22 cellular contexts compared by ENCODE assay signal in the genomic region with DNA sequence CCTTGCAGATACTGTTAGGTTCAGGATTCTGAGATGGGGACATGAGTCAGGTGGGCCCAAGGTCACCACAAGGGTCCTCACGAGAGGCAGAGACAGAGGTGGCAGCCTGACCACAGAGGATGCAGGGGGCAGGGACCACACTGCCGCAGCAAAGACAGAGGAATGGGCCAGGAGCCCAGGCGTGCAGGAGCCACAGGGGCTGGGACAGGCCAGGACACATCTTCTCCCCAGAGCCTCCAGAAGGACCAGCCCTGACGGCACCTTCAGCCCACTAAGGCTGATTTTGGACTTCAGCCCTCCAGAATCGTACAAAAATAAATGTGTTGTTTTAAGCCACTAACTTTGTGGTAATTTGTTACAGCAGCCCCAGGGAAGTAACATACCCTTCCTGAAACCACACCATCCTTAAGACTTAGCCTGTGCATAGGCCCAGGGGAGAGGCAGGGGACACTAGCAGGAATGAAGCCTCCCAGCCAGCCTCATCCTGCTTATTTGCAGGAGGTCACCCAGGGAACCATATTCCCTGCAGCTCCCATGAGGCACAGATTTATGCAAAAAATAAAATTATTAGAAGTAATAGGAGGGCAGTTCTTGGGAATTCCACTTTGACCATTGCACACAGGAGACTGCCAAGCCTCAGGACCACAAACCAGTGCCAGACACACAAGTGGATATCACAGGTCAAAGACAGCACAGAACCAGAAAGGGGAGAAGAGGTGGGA.
"Had no signal": no experiment of that assay in that cellular context is flagged by ENCODE, and none has a peak within 500 bp of the region (broad histone marks: within the 10 kb centered on the region; RNA-seq: fewer than 3 reads in every experiment).

No MANE protein-coding gene starts in this region.

- H3K4me3 ChIP-seq: gastrocnemius medialis, lower lobe of right lung, prostate gland, right atrium auricular region, skin epidermis, spleen, thoracic aorta, tibial nerve, upper lobe of right lung, uterus had no signal

- H3K4me1 Mint-ChIP-seq: naive thymus-derived CD8-positive, alpha-beta T cell; stimulated activated naive B cell treated with anti-CD40 and anti-IgM and Interleukin-4, amounts not matched to agents 10 μg/mL and 1 μg/mL and 100 μg/mL, for 72 hours had no signal

- ATAC-seq: esophagus mucosa; gastrocnemius medialis; left ventricle myocardium superior; lower lobe of right lung; naive thymus-derived CD8-positive, alpha-beta T cell; stimulated activated naive B cell treated with anti-CD40 and anti-IgM and Interleukin-4, amounts not matched to agents 10 μg/mL and 1 μg/mL and 100 μg/mL, for 72 hours; upper lobe of right lung had no signal

- H3K27me3 Mint-ChIP-seq: naive thymus-derived CD8-positive, alpha-beta T cell; stimulated activated naive CD8-positive, alpha-beta T cell treated with anti-CD3 and anti-CD28 coated beads, Interleukin-15, Interleukin-2, amounts not matched to agents 100 ng/mL and 50 ng/mL, for 24 hours had no signal

- H3K36me3 Mint-ChIP-seq: naive thymus-derived CD8-positive, alpha-beta T cell had no signal

- H3K9me3 Mint-ChIP-seq: stimulated activated naive B cell treated with anti-CD40 and anti-IgM and Interleukin-4, amounts not matched to agents 10 μg/mL and 1 μg/mL and 100 μg/mL, for 72 hours; stimulated activated naive CD8-positive, alpha-beta T cell treated with anti-CD3 and anti-CD28 coated beads, Interleukin-15, Interleukin-2, amounts not matched to agents 100 ng/mL and 50 ng/mL, for 24 hours had no signal

- DNase-seq: cortex of kidney; effector CD4-positive, alpha-beta T cell; foreskin fibroblast; gastrocnemius medialis; head of caudate nucleus; left ventricle myocardium superior; lower lobe of right lung; naive thymus-derived CD8-positive, alpha-beta T cell; spleen; stimulated activated CD4-positive, alpha-beta T cell treated with anti-CD3 and anti-CD28 coated beads, Interleukin-4, amount 100 ng/mL, for 4 hours; stimulated activated naive B cell treated with anti-CD40 and anti-IgM and Interleukin-4, amounts not matched to agents 10 μg/mL and 1 μg/mL and 100 μg/mL, for 72 hours; upper lobe of right lung; uterus had no signal

- H3K4me3 Mint-ChIP-seq: naive thymus-derived CD8-positive, alpha-beta T cell; stimulated activated naive B cell treated with anti-CD40 and anti-IgM and Interleukin-4, amounts not matched to agents 10 μg/mL and 1 μg/mL and 100 μg/mL, for 72 hours; stimulated activated naive CD8-positive, alpha-beta T cell treated with anti-CD3 and anti-CD28 coated beads, Interleukin-15, Interleukin-2, amounts not matched to agents 100 ng/mL and 50 ng/mL, for 24 hours had no signal

- H3K4me1 ChIP-seq: gastrocnemius medialis, lower lobe of right lung, prostate gland, right atrium auricular region, tibial nerve, upper lobe of right lung, uterus had no signal

- H3K27ac Mint-ChIP-seq: naive thymus-derived CD8-positive, alpha-beta T cell; stimulated activated naive B cell treated with anti-CD40 and anti-IgM and Interleukin-4, amounts not matched to agents 10 μg/mL and 1 μg/mL and 100 μg/mL, for 72 hours; stimulated activated naive CD8-positive, alpha-beta T cell treated with anti-CD3 and anti-CD28 coated beads, Interleukin-15, Interleukin-2, amounts not matched to agents 100 ng/mL and 50 ng/mL, for 24 hours had no signal

- H3K27me3 ChIP-seq: gastrocnemius medialis, neutrophil, right atrium auricular region, spleen, tibial nerve, upper lobe of right lung, uterus had no signal

- H3K9me3 ChIP-seq: gastrocnemius medialis, lower lobe of right lung, neutrophil, prostate gland, right atrium auricular region, thoracic aorta, upper lobe of right lung, uterus had no signal

- H3K36me3 ChIP-seq: gastrocnemius medialis, lower lobe of right lung, neutrophil, prostate gland, right atrium auricular region, spleen, thoracic aorta, tibial nerve, upper lobe of right lung, uterus had no signal

- H3K27ac ChIP-seq: epithelial cell of prostate, gastrocnemius medialis, lower lobe of right lung, neutrophil, prostate gland, right atrium auricular region, skin epidermis, spleen, thoracic aorta, tibial nerve, upper lobe of right lung, uterus had no signal
